Comparison of ENCODE assay signal across 20 cellular contexts in the genomic region with DNA sequence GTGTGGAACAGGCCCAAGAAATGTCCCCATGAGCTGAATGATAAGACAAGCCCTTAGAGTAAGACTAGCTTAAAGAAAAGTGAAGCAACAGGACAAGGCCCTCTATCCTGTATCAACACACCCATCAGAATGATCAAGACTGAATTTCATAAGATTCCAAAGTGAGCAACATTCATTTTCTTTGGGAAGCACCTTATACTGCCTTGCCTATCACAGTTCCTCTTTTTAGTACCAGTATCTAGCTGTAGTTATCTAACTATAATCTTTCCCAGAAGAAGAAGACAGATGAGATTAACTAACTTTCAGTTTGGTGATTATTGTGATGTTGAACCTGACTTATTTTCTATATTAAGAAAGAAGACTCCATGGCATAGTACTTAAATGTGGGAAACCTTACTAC.
"Had no signal": no experiment of that assay in that cellular context is flagged by ENCODE, and none has a peak within 500 bp of the region (broad histone marks: within the 10 kb centered on the region; RNA-seq: fewer than 3 reads in every experiment).

No MANE protein-coding gene starts in this region.

- H3K4me3 Mint-ChIP-seq: naive thymus-derived CD4-positive, alpha-beta T cell; natural killer cell treated with Interleukin-12 subunit alpha and Interleukin-12 subunit beta and Interleukin-15 and Interleukin-18, amount 100 ng/mL, for 72 hours; stimulated activated naive B cell treated with anti-CD40 and anti-IgM and Interleukin-4, amounts not matched to agents 10 μg/mL and 1 μg/mL and 100 μg/mL, for 72 hours had no signal

- H3K4me1 Mint-ChIP-seq: stimulated activated naive B cell treated with anti-CD40 and anti-IgM and Interleukin-4, amounts not matched to agents 10 μg/mL and 1 μg/mL and 100 μg/mL, for 72 hours had no signal

- H3K9me3 Mint-ChIP-seq: natural killer cell treated with Interleukin-12 subunit alpha and Interleukin-12 subunit beta and Interleukin-15 and Interleukin-18, amount 100 ng/mL, for 72 hours; stimulated activated naive B cell treated with anti-CD40 and anti-IgM and Interleukin-4, amounts not matched to agents 10 μg/mL and 1 μg/mL and 100 μg/mL, for 72 hours had no signal

- DNase-seq: islet precursor cell; left ventricle myocardium inferior; midbrain; mucosa of descending colon; naive thymus-derived CD4-positive, alpha-beta T cell; ovary; retina; right cardiac atrium; stimulated activated CD4-positive, alpha-beta T cell treated with anti-CD3 and anti-CD28 coated beads, Interleukin-12 subunit alpha, Interleukin-12 subunit beta, amount 100 ng/mL, for 4 hours; stimulated activated CD4-positive, alpha-beta T cell treated with anti-CD3 and anti-CD28 coated beads, Interleukin-15, amount 100 ng/mL, for 24 hours; stimulated activated CD4-positive, alpha-beta T cell treated with anti-CD3 and anti-CD28 coated beads, Interleukin-2, amount 100 ng/mL, for 24 hours; stimulated activated CD4-positive, alpha-beta T cell treated with anti-CD3 and anti-CD28 coated beads, Interleukin-4, amount 100 ng/mL, for 1 hour; stimulated activated naive B cell treated with anti-CD40 and anti-IgM and Interleukin-4, amounts not matched to agents 10 μg/mL and 1 μg/mL and 100 μg/mL, for 72 hours; stimulated activated naive CD8-positive, alpha-beta T cell treated with anti-CD3 and anti-CD28 coated beads, Interleukin-15, Interleukin-2, amounts not matched to agents 100 U/mL and 50 U/mL, for 24 hours; stomach; tibial artery; trophoblast cell; upper lobe of right lung had no signal

- H3K27me3 Mint-ChIP-seq: stimulated activated naive B cell treated with anti-CD40 and anti-IgM and Interleukin-4, amounts not matched to agents 10 μg/mL and 1 μg/mL and 100 μg/mL, for 72 hours had no signal

- ATAC-seq: mucosa of descending colon; naive thymus-derived CD4-positive, alpha-beta T cell; natural killer cell treated with Interleukin-12 subunit alpha and Interleukin-12 subunit beta and Interleukin-15 and Interleukin-18, amount 100 ng/mL, for 72 hours; right cardiac atrium; sciatic nerve; stimulated activated naive B cell treated with anti-CD40 and anti-IgM and Interleukin-4, amounts not matched to agents 10 μg/mL and 1 μg/mL and 100 μg/mL, for 72 hours; stimulated activated naive CD8-positive, alpha-beta T cell treated with anti-CD3 and anti-CD28 coated beads, Interleukin-15, Interleukin-2, amounts not matched to agents 100 U/mL and 50 U/mL, for 24 hours; upper lobe of right lung had no signal

- H3K27ac Mint-ChIP-seq: naive thymus-derived CD4-positive, alpha-beta T cell; natural killer cell treated with Interleukin-12 subunit alpha and Interleukin-12 subunit beta and Interleukin-15 and Interleukin-18, amount 100 ng/mL, for 72 hours; stimulated activated naive B cell treated with anti-CD40 and anti-IgM and Interleukin-4, amounts not matched to agents 10 μg/mL and 1 μg/mL and 100 μg/mL, for 72 hours had no signal

- H3K36me3 Mint-ChIP-seq: naive thymus-derived CD4-positive, alpha-beta T cell; natural killer cell treated with Interleukin-12 subunit alpha and Interleukin-12 subunit beta and Interleukin-15 and Interleukin-18, amount 100 ng/mL, for 72 hours; stimulated activated naive B cell treated with anti-CD40 and anti-IgM and Interleukin-4, amounts not matched to agents 10 μg/mL and 1 μg/mL and 100 μg/mL, for 72 hours had no signal
